17 cellular contexts compared by ENCODE assay signal in the genomic region with DNA sequence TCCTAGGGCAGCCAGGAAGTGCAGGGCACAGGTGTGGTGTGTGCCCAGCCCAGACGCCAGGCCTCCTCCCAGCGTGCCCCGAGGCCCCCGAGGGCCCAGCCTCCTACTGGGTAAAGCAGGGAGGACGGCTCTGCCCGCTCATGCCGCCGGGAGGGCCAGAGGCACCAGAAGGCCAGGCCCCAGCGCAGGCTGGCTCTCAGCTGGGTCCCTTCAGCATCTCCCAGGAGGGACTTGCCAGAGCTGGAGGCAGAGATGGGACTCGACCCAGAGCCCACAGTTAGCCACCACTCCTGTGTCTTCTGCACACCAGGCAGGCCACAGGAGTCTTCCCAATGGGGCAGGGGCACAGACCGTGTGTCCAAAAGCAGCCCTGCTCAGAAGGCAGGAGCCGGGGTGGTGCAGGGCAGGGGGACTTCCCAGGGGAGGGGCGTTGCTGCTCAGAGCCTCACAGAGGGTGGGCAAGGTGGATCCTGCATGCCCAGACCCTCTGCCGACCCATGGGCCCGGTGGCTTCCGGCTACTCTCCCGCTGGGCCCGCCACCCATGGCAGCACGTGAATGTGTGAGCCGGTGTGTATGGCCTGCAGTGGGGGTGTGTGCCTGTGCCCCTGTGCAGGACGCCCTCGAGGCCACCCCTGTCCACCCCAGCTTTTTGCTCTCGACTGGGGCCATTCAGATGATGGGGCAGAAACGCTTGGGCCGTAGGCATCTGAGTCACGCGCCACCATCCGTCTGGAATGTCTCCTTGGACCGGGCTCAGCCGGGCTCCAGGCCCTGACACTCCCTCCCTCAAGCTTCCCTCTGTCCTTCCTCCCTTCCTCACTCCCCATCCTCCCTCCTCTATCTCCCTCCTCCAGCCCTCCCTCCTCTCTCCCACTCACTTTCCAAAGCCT. TPM values are rescaled to one million over a fixed set of nuclear protein-coding genes. Genes with fewer than 3 reads are reported as not detected.
A peak's percentile ranks its signal among the peaks of the same experiment; 100 is the strongest.
DNase-seq lines count a peak whose midpoint lies in the region; ATAC-seq and TF ChIP-seq lines count a peak whose summit lies in the region.
"Had no signal": no experiment of that assay in that cellular context is flagged by ENCODE, and none has a peak within 500 bp of the region (broad histone marks: within the 10 kb centered on the region; RNA-seq: fewer than 3 reads in every experiment).

No MANE protein-coding gene starts in this region.

- peaks cover 15% of the 10 kb centered on the region for H3K27me3 Mint-ChIP-seq in type B pancreatic cell

- peaks cover 4% of the 10 kb centered on the region for H3K4me1 ChIP-seq in IMR-90 (ENCODE audit: control insufficient read depth, insufficient read depth, low read length)
- H3K4me1 ChIP-seq in mucosa of descending colon (ENCODE audit: low read depth) = no peaks in the 10 kb centered on the region

- no peak for TF ChIP-seq POLR2A in IMR-90 (IDR thresholded peaks at IDR 0.05; ENCODE audit: low read depth, low read length)

- H3K79me1 ChIP-seq in IMR-90 (ENCODE audit: low read depth in 1 of 2, low read length in 2 of 2) = peaks cover 0 to 22% of the 10 kb centered on the region in 2 experiments; a peak in 3 of 4 replicates

- no peaks in the 10 kb centered on the region for H3K36me3 Mint-ChIP-seq in type B pancreatic cell
- H3K36me3 Mint-ChIP-seq: activated CD8-positive, alpha-beta memory T cell treated with anti-CD3 and anti-CD28 coated beads, Interleukin-2, amount 10 ng/mL, durations not matched to agents 7 days and 5 days; mesothelial cell of epicardium had no signal

- 0 out of 2 replicates have a peak overlapping the region, but pooled peaks have one; percentile 27 for H3K14ac ChIP-seq in IMR-90 (replicated peaks; ENCODE audit: low read depth, low read length)

- ATAC-seq in IMR-90 (ENCODE audit: low read depth) (peak; percentile 72), mucosa of descending colon (peak; percentile 28)
- ATAC-seq: activated CD8-positive, alpha-beta memory T cell treated with anti-CD3 and anti-CD28 coated beads, Interleukin-2, amount 10 ng/mL, durations not matched to agents 7 days and 5 days had no signal

- H2BK5ac ChIP-seq in IMR-90 (ENCODE audit: low read depth, low read length, poor library complexity, severe bottlenecking) = no peak overlapping the region

- POLR2A ChIA-PET in IMR-90 (lab: Charles Lee; ENCODE audit: unreplicated experiment) = no interaction called here

- H3K18ac ChIP-seq in IMR-90 (ENCODE audit: low read depth, low read length) = no peak overlapping the region

- peak overlapping the region; percentile 29; the same call in 1 of the 2 replicates for H3K4ac ChIP-seq in IMR-90 (ENCODE audit: low read depth, low read length)

- no peaks in the 10 kb centered on the region for H3K27me3 ChIP-seq in IMR-90 (ENCODE audit: control insufficient read depth, insufficient read depth, low read length)

- WGBS in IMR-90 (ENCODE audit: extremely low coverage in 2 of 2, insufficient read length in 1 of 2), 2 experiments = 76% methylated on average over 14 of the region's 30 CpGs; no CpG with 5 or more reads in 1 of the 2 experiments

- H3K9me3 ChIP-seq in IMR-90 (ENCODE audit: control insufficient read depth, insufficient read depth, low read length) (no peaks in the 10 kb centered on the region), mucosa of descending colon (no peaks in the 10 kb centered on the region)
- H3K9me3 ChIP-seq: thoracic aorta had no signal

- no peaks in the 10 kb centered on the region for H4K20me1 ChIP-seq in IMR-90 (ENCODE audit: insufficient read depth, low read length)

- intact Hi-C loops in IMR-90 (cut with micrococcal nuclease) (no loop called here), mucosa of descending colon (cut with DNase I, micrococcal nuclease) (no loop called here)

- H3K27ac ChIP-seq in IMR-90 (ENCODE audit: insufficient read depth, low read length) = no peak overlapping the region
- H3K27ac ChIP-seq: epithelial cell of prostate, thoracic aorta had no signal

- H3K4me2 ChIP-seq in IMR-90 (ENCODE audit: low read depth, low read length) = no peak overlapping the region

- in situ Hi-C loops in IMR-90 (cut with MboI; ENCODE audit: low sequenced_read_pairs) = no loop called here

- H2AFZ ChIP-seq in IMR-90 (replicated peaks; ENCODE audit: low read length, poor library complexity) = peak overlapping the region; percentile 58

- H4K91ac ChIP-seq in IMR-90 (ENCODE audit: insufficient read depth, low read depth, low read length) = no peak overlapping the region

- H4K8ac ChIP-seq in IMR-90 (ENCODE audit: low read depth in 2 of 2, low read length in 2 of 2) = no peak overlapping the region; a peak in 1 of 4 replicates

- no peak overlapping the region for H4K5ac ChIP-seq in IMR-90 (ENCODE audit: low read depth, low read length)

- CTCF ChIA-PET in IMR-90 (lab: Yijun Ruan, JAX) = interaction anchor here (0.6 kb wide), 1 partner anchor 93 kb away, joined by 5 read pairs; no protein-coding TSS in a partner anchor

- H3K4me3 Mint-ChIP-seq in type B pancreatic cell = no peak overlapping the region
- H3K4me3 Mint-ChIP-seq: activated CD8-positive, alpha-beta memory T cell treated with anti-CD3 and anti-CD28 coated beads, Interleukin-2, amount 10 ng/mL, durations not matched to agents 7 days and 5 days; activated naive CD4-positive, alpha-beta T cell treated with anti-CD3 and anti-CD28 coated beads for 36 hours; central memory CD8-positive, alpha-beta T cell; mesothelial cell of epicardium had no signal

- no peak for TF ChIP-seq RAD21 in IMR-90 (IDR thresholded peaks at IDR 0.05; ENCODE audit: low read length)

- H3K4me3 ChIP-seq in IMR-90 (ENCODE audit: insufficient read depth, low read depth, low read length) (no peak overlapping the region), fibroblast of pulmonary artery (replicated peaks; ENCODE audit: low read depth, low read length) (no peak overlapping the region), mucosa of descending colon (no peak overlapping the region)
- H3K4me3 ChIP-seq: thoracic aorta had no signal

- peak; percentile 20 for TF ChIP-seq CTCF in AG09319 (IDR thresholded peaks at IDR 0.05; ENCODE audit: low read depth, low read length)
- TF ChIP-seq CTCF in IMR-90 (conservative IDR thresholded peaks at IDR 0.05; ENCODE audit: low read depth, low read length) = no peak
- no peak for TF ChIP-seq CTCF in fibroblast of pulmonary artery (IDR thresholded peaks at IDR 0.05; ENCODE audit: low read length, missing control alignments)
- no peak for TF ChIP-seq CTCF in mucosa of descending colon (IDR thresholded peaks at IDR 0.05)
- no peak for TF ChIP-seq CTCF in type B pancreatic cell (conservative IDR thresholded peaks at IDR 0.05)

- no peak overlapping the region for H3K27ac Mint-ChIP-seq in type B pancreatic cell
- H3K27ac Mint-ChIP-seq: activated CD8-positive, alpha-beta memory T cell treated with anti-CD3 and anti-CD28 coated beads, Interleukin-2, amount 10 ng/mL, durations not matched to agents 7 days and 5 days; activated naive CD4-positive, alpha-beta T cell treated with anti-CD3 and anti-CD28 coated beads for 36 hours; mesothelial cell of epicardium had no signal

- dilution Hi-C loops in IMR-90 (cut with HindIII; ENCODE audit: low sequenced_read_pairs, unreplicated experiment) = no loop called here

- no peak overlapping the region for H3K9ac ChIP-seq in IMR-90 (ENCODE audit: low read depth, low read length)

- H3K4me1 Mint-ChIP-seq in type B pancreatic cell (ENCODE audit: unreplicated experiment) = peaks cover 5% of the 10 kb centered on the region
- H3K4me1 Mint-ChIP-seq: activated CD8-positive, alpha-beta memory T cell treated with anti-CD3 and anti-CD28 coated beads, Interleukin-2, amount 10 ng/mL, durations not matched to agents 7 days and 5 days; central memory CD8-positive, alpha-beta T cell; mesothelial cell of epicardium had no signal

- no peak overlapping the region for H3K23ac ChIP-seq in IMR-90 (ENCODE audit: low read depth, low read length)

- H3K36me3 ChIP-seq in IMR-90 (ENCODE audit: control insufficient read depth, insufficient read depth, low read length) (no peaks in the 10 kb centered on the region), mucosa of descending colon (ENCODE audit: low read depth) (no peaks in the 10 kb centered on the region)
- H3K36me3 ChIP-seq: thoracic aorta had no signal

- no TSS peak for BruUV-seq in IMR-90 (replicated peaks; lab: Mats Ljungman, UMichigan)

- DNase-seq in AG09319 (ENCODE audit: extremely low read depth, low read depth) (no peak), IMR-90 (no peak), fibroblast of pulmonary artery (ENCODE audit: low read depth) (peak; percentile 16), mucosa of descending colon (peak in 2 of 3 donors; percentile 12 to 27), type B pancreatic cell (ENCODE audit: extremely low spot score, unreplicated experiment) (no peak), NCI-H1436 (lab: John Stamatoyannopoulos, UW) (no peak), NCI-H446 treated with DMSO at 0.1 percent for 48 hours (lab: John Stamatoyannopoulos, UW) (no peak)
- no peak for DNase-seq in activated CD4-positive, alpha-beta T cell treated with anti-CD3 and anti-CD28 coated beads for 48 hours
- DNase-seq: activated CD8-positive, alpha-beta memory T cell treated with anti-CD3 and anti-CD28 coated beads, Interleukin-2, amount 10 ng/mL, durations not matched to agents 7 days and 5 days; activated naive CD4-positive, alpha-beta T cell treated with anti-CD3 and anti-CD28 coated beads for 36 hours; DMS53; MV-4-11; stimulated activated CD4-positive, alpha-beta T cell treated with anti-CD3 and anti-CD28 coated beads, Interleukin-12 subunit alpha, Interleukin-12 subunit beta, amount 100 ng/mL, for 4 hours had no signal

- H2BK15ac ChIP-seq in IMR-90 (ENCODE audit: low read depth, low read length) = no peak overlapping the region

- H2AK5ac ChIP-seq in IMR-90 (ENCODE audit: low read depth, low read length) = peak overlapping the region; percentile 61; the same call in 1 of the 2 replicates

- peak overlapping the region; percentile 65 for H2AK9ac ChIP-seq in IMR-90 (replicated peaks; ENCODE audit: low read depth, low read length, poor library complexity)

- peak overlapping the region; percentile 50; the same call in 1 of the 2 replicates for H2BK20ac ChIP-seq in IMR-90 (ENCODE audit: low read depth, low read length)

- peaks cover 21% of the 10 kb centered on the region for H3K9me1 ChIP-seq in IMR-90 (ENCODE audit: insufficient read depth, low read length)

- H2BK120ac ChIP-seq in IMR-90 (ENCODE audit: low read depth, low read length) = peak overlapping the region; percentile 40

- no peaks in the 10 kb centered on the region for H3K9me3 Mint-ChIP-seq in type B pancreatic cell
- H3K9me3 Mint-ChIP-seq: activated naive CD4-positive, alpha-beta T cell treated with anti-CD3 and anti-CD28 coated beads for 36 hours; central memory CD8-positive, alpha-beta T cell; mesothelial cell of epicardium had no signal

- no peak overlapping the region for H3K56ac ChIP-seq in IMR-90 (ENCODE audit: extremely low read depth, insufficient read depth, low read length)

RNA-seq across cellular contexts. Expression of a gene that starts 5.7 kb away (rescaled TPM):
- total RNA-seq in IMR-90 (2012; rRNA removed) (1.1 and 1.4 TPM in 2 replicates), mucosa of descending colon (1 to 10 TPM in 1 of 3 donors, under 1 TPM in 2; 0.35 to 1.4 (median 0.51) TPM), type B pancreatic cell (ENCODE audit: low replicate concordance) (0.43 and 1.5 TPM in 2 replicates)
- 13.3 and 16.4 TPM in 2 replicates for polyA plus RNA-seq in IMR-90 (2012; rRNA removed)
- 5.1 and 8.8 TPM in 2 replicates for polyA plus RNA-seq in IMR-90 (2012; cell fraction: cytosol; rRNA removed)
- 32.3 and 70.4 TPM in 2 replicates for polyA plus RNA-seq in IMR-90 (2012; cell fraction: nucleus; rRNA removed; ENCODE audit: low replicate concordance)

Comparison
In these comparisons a context has a peak if more than half of its experiments do, and no peak if none do; other contexts are left out.
1. DNase-seq: peak in fibroblast of pulmonary artery (single experiment) and mucosa of descending colon (2 of 3); none in AG09319 (single experiment), IMR-90 (single experiment), activated CD4-positive, alpha-beta T cell treated with anti-CD3 and anti-CD28 coated beads for 48 hours (single experiment), type B pancreatic cell (single experiment), NCI-H1436 (single experiment) and NCI-H446 treated with DMSO at 0.1 percent for 48 hours (single experiment).